Comparison of ENCODE assay signal across 24 cellular contexts in the genomic region with DNA sequence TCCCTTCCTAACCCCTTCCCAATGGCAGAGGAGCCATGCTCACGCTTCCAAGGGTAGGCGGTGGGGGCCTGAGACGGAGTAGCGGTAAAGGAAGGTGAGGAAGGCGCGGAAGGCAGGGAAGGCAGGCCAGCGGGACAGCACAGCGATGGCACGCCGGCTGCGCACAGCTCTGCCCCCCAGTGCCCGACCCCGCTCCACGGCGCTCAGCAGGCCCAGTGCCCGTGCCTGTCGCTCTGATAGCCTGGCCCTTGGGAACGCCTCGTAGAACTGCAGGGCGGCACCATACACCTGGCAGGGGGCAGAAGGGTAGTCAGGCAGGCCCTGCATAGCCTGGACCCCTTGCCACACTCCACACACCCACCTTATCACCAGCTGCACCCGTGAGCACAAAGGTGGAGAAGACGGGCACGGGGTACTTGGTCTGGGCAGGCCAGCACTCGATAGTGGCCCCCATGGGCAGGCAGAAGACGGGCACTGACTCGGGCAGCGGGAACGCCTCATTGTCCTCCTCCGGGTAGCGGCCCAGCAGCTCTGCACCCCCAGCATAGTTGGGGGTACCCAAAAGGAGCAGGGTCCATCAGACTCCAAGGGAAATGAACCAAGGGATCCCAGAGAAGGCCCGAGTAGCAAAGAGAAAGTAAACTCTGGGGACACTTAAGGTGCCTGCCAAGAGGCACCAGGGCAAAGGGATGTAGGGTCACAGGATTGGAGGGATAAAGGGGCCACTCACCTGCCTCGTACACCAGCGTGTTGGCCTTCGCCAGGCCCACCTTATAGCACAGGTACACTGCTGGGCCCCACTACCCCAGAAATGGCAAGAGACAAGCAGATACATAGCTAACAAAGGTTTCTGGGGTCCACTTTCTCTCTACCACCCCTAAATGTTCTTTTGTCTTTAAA. TPM values are rescaled to one million over a fixed set of nuclear protein-coding genes. Genes with fewer than 3 reads are reported as not detected.
A peak's percentile ranks its signal among the peaks of the same experiment; 100 is the strongest.
DNase-seq lines count a peak whose midpoint lies in the region; ATAC-seq, FAIRE-seq and TF ChIP-seq lines count a peak whose summit lies in the region.
"Had no signal": no experiment of that assay in that cellular context is flagged by ENCODE, and none has a peak within 500 bp of the region (broad histone marks: within the 10 kb centered on the region; RNA-seq: fewer than 3 reads in every experiment).

No MANE protein-coding gene starts in this region.

- no peak overlapping the region for H3K27ac ChIP-seq in small intestine (ENCODE audit: low read depth in 1 of 2, low read length in 1 of 2)

- no peaks in the 10 kb centered on the region for H3K27me3 ChIP-seq in small intestine (ENCODE audit: control insufficient read depth in 2 of 2, insufficient read depth in 2 of 2, low read length in 2 of 2)

- TF ChIP-seq CTCF in chondrocyte (IDR thresholded peaks at IDR 0.05), result no peak

- no peak overlapping the region for H3K4me3 Mint-ChIP-seq in stimulated activated naive CD8-positive, alpha-beta T cell treated with anti-CD3 and anti-CD28 coated beads, Interleukin-15, amount 100 ng/mL, for 72 hours
- H3K4me3 Mint-ChIP-seq in activated T-helper 17 cell treated with anti-CD3 and anti-CD28 coated beads, Interleukin-2, amount 50 U/mL, for 72 hours, result no peak overlapping the region
- peak overlapping the region; percentile 15 for H3K4me3 Mint-ChIP-seq in natural killer cell treated with Interleukin-12 subunit alpha and Interleukin-12 subunit beta and Interleukin-15 and Interleukin-18, amount 100 ng/mL, for 72 hours
- H3K4me3 Mint-ChIP-seq in chondrocyte (ENCODE audit: unreplicated experiment), result no peak overlapping the region
- H3K4me3 Mint-ChIP-seq: activated CD4-positive, alpha-beta memory T cell treated with anti-CD3 and anti-CD28 coated beads, Interleukin-2, amount 10 ng/mL, durations not matched to agents 7 days and 5 days; activated T-cell treated with anti-CD3 and anti-CD28 coated beads, Interleukin-2, amount 50 U/mL, for 4 hours had no signal

- no peaks in the 10 kb centered on the region for H3K4me1 ChIP-seq in small intestine (ENCODE audit: control insufficient read depth in 2 of 2, insufficient read depth in 1 of 2, low read depth in 1 of 2, low read length in 1 of 2)

- H3K36me3 ChIP-seq in small intestine (ENCODE audit: control insufficient read depth in 2 of 2, insufficient read depth in 2 of 2, low read length in 2 of 2), result peaks cover 4 to 15% of the 10 kb centered on the region in 2 donors

- H3K36me3 Mint-ChIP-seq in activated T-helper 17 cell treated with anti-CD3 and anti-CD28 coated beads, Interleukin-2, amount 50 U/mL, for 72 hours (ENCODE audit: low read depth), result peaks cover 88% of the 10 kb centered on the region
- H3K36me3 Mint-ChIP-seq in natural killer cell treated with Interleukin-12 subunit alpha and Interleukin-12 subunit beta and Interleukin-15 and Interleukin-18, amount 100 ng/mL, for 72 hours, result peaks cover 11% of the 10 kb centered on the region
- H3K36me3 Mint-ChIP-seq in chondrocyte (ENCODE audit: low read depth), result peaks cover 24% of the 10 kb centered on the region

- no peak for DNase-seq in stimulated activated naive CD8-positive, alpha-beta T cell treated with anti-CD3 and anti-CD28 coated beads, Interleukin-15, amount 100 ng/mL, for 72 hours
- DNase-seq in stimulated activated naive CD8-positive, alpha-beta T cell treated with anti-CD3 and anti-CD28 coated beads, Interleukin-15, Interleukin-2, amounts not matched to agents 100 U/mL and 50 U/mL, for 24 hours, result no peak
- DNase-seq in natural killer cell treated with Interleukin-12 subunit alpha and Interleukin-12 subunit beta and Interleukin-15 and Interleukin-18, amount 100 ng/mL, for 72 hours (ENCODE audit: low spot score), result no peak
- no peak for DNase-seq in small intestine
- DNase-seq in ureter (ENCODE audit: low spot score), result no peak
- DNase-seq in chondrocyte (ENCODE audit: low spot score), result no peak
- no peak for DNase-seq in GM03348 (ENCODE audit: low spot score)
- DNase-seq: activated CD4-positive, alpha-beta memory T cell treated with anti-CD3 and anti-CD28 coated beads, Interleukin-2, amount 10 ng/mL, durations not matched to agents 7 days and 5 days; activated T-cell treated with anti-CD3 and anti-CD28 coated beads, Interleukin-2, amount 50 U/mL, for 4 hours; DMS79; effector CD4-positive, alpha-beta T cell; foreskin melanocyte; islet precursor cell; Karpas-422; NCI-H1048; NCI-H187; NCI-H69; occipital lobe; RPMI8226 had no signal

- FAIRE-seq in small intestine (lab: Jason Lieb, UNC), result no peak
- FAIRE-seq: GM12878 had no signal

- no peaks in the 10 kb centered on the region for H3K9me3 Mint-ChIP-seq in stimulated activated naive CD8-positive, alpha-beta T cell treated with anti-CD3 and anti-CD28 coated beads, Interleukin-15, amount 100 ng/mL, for 72 hours
- H3K9me3 Mint-ChIP-seq in activated T-helper 17 cell treated with anti-CD3 and anti-CD28 coated beads, Interleukin-2, amount 50 U/mL, for 72 hours, result no peaks in the 10 kb centered on the region
- H3K9me3 Mint-ChIP-seq in natural killer cell treated with Interleukin-12 subunit alpha and Interleukin-12 subunit beta and Interleukin-15 and Interleukin-18, amount 100 ng/mL, for 72 hours, result no peaks in the 10 kb centered on the region
- H3K9me3 Mint-ChIP-seq in chondrocyte (ENCODE audit: low read depth), result no peaks in the 10 kb centered on the region
- H3K9me3 Mint-ChIP-seq: activated CD4-positive, alpha-beta memory T cell treated with anti-CD3 and anti-CD28 coated beads, Interleukin-2, amount 10 ng/mL, durations not matched to agents 7 days and 5 days; activated T-cell treated with anti-CD3 and anti-CD28 coated beads, Interleukin-2, amount 50 U/mL, for 4 hours had no signal

- H3K27ac Mint-ChIP-seq in stimulated activated naive CD8-positive, alpha-beta T cell treated with anti-CD3 and anti-CD28 coated beads, Interleukin-15, amount 100 ng/mL, for 72 hours, result peak overlapping the region; percentile 19 to 25
- H3K27ac Mint-ChIP-seq in activated T-helper 17 cell treated with anti-CD3 and anti-CD28 coated beads, Interleukin-2, amount 50 U/mL, for 72 hours, result peak overlapping the region; percentile 96
- H3K27ac Mint-ChIP-seq in natural killer cell treated with Interleukin-12 subunit alpha and Interleukin-12 subunit beta and Interleukin-15 and Interleukin-18, amount 100 ng/mL, for 72 hours, result peak overlapping the region in 1 of 2 donors; percentile 98
- H3K27ac Mint-ChIP-seq in chondrocyte (ENCODE audit: unreplicated experiment), result no peak overlapping the region

- WGBS in small intestine, 3 donors, result 93 to 94% (median 94%) methylated on average over 29 to 34 of the region's 34 CpGs

- H3K9me3 ChIP-seq in small intestine (ENCODE audit: control insufficient read depth, low read depth), result no peaks in the 10 kb centered on the region

- no peaks in the 10 kb centered on the region for H3K27me3 Mint-ChIP-seq in stimulated activated naive CD8-positive, alpha-beta T cell treated with anti-CD3 and anti-CD28 coated beads, Interleukin-15, amount 100 ng/mL, for 72 hours
- no peaks in the 10 kb centered on the region for H3K27me3 Mint-ChIP-seq in activated T-helper 17 cell treated with anti-CD3 and anti-CD28 coated beads, Interleukin-2, amount 50 U/mL, for 72 hours
- no peaks in the 10 kb centered on the region for H3K27me3 Mint-ChIP-seq in natural killer cell treated with Interleukin-12 subunit alpha and Interleukin-12 subunit beta and Interleukin-15 and Interleukin-18, amount 100 ng/mL, for 72 hours
- H3K27me3 Mint-ChIP-seq in chondrocyte (ENCODE audit: low read depth), result no peaks in the 10 kb centered on the region
- H3K27me3 Mint-ChIP-seq: activated CD4-positive, alpha-beta memory T cell treated with anti-CD3 and anti-CD28 coated beads, Interleukin-2, amount 10 ng/mL, durations not matched to agents 7 days and 5 days; activated naive CD8-positive, alpha-beta T cell had no signal

- H3K4me1 Mint-ChIP-seq in stimulated activated naive CD8-positive, alpha-beta T cell treated with anti-CD3 and anti-CD28 coated beads, Interleukin-15, amount 100 ng/mL, for 72 hours, result peaks cover 60% of the 10 kb centered on the region
- peaks cover 26% of the 10 kb centered on the region for H3K4me1 Mint-ChIP-seq in activated T-helper 17 cell treated with anti-CD3 and anti-CD28 coated beads, Interleukin-2, amount 50 U/mL, for 72 hours
- peaks cover 44 to 57% of the 10 kb centered on the region in 2 donors for H3K4me1 Mint-ChIP-seq in natural killer cell treated with Interleukin-12 subunit alpha and Interleukin-12 subunit beta and Interleukin-15 and Interleukin-18, amount 100 ng/mL, for 72 hours (ENCODE audit: low read depth in 2 of 2)
- peaks cover 17% of the 10 kb centered on the region for H3K4me1 Mint-ChIP-seq in chondrocyte (ENCODE audit: low read depth)

- no peak for ATAC-seq in stimulated activated naive CD8-positive, alpha-beta T cell treated with anti-CD3 and anti-CD28 coated beads, Interleukin-15, amount 100 ng/mL, for 72 hours
- no peak for ATAC-seq in stimulated activated naive CD8-positive, alpha-beta T cell treated with anti-CD3 and anti-CD28 coated beads, Interleukin-15, Interleukin-2, amounts not matched to agents 100 U/mL and 50 U/mL, for 24 hours
- no peak for ATAC-seq in activated T-helper 17 cell treated with anti-CD3 and anti-CD28 coated beads, Interleukin-2, amount 50 U/mL, for 72 hours (replicated peaks)
- no peak for ATAC-seq in natural killer cell treated with Interleukin-12 subunit alpha and Interleukin-12 subunit beta and Interleukin-15 and Interleukin-18, amount 100 ng/mL, for 72 hours
- ATAC-seq: activated T-cell treated with anti-CD3 and anti-CD28 coated beads, Interleukin-2, amount 50 U/mL, for 4 hours; GM12878; HCT116 had no signal

- no peak overlapping the region for H3K4me3 ChIP-seq in small intestine (ENCODE audit: low read depth in 1 of 2, low read length in 2 of 2)
- H3K4me3 ChIP-seq: GM12878, lung had no signal

RNA-seq across cellular contexts. Expression of a gene that starts 4.4 kb away (rescaled TPM):
- total RNA-seq in activated T-helper 17 cell treated with anti-CD3 and anti-CD28 coated beads, Interleukin-2, amount 50 U/mL, for 72 hours, result 100 to 1,000 TPM in 1 of 2 donors, 10 to 100 TPM in 1; 98.0 to 130 TPM
- total RNA-seq in natural killer cell treated with Interleukin-12 subunit alpha and Interleukin-12 subunit beta and Interleukin-15 and Interleukin-18, amount 100 ng/mL, for 72 hours, result 100 to 1,000 TPM; 161 to 205 TPM
- polyA plus RNA-seq in small intestine, result 10 to 100 TPM; 18.9 to 20.9 (median 19.7) TPM
- total RNA-seq in ureter (69.4 TPM), chondrocyte (32.1 to 36.7 TPM (median 36.2 TPM) in 3 replicates)

RNA-seq across cellular contexts. Expression of a gene that starts 16.3 kb away (rescaled TPM):
- total RNA-seq in activated T-helper 17 cell treated with anti-CD3 and anti-CD28 coated beads, Interleukin-2, amount 50 U/mL, for 72 hours, result 100 to 1,000 TPM in 1 of 2 donors, 10 to 100 TPM in 1; 84.9 to 131 TPM
- total RNA-seq in natural killer cell treated with Interleukin-12 subunit alpha and Interleukin-12 subunit beta and Interleukin-15 and Interleukin-18, amount 100 ng/mL, for 72 hours, result 100 to 1,000 TPM; 103 to 129 TPM
- polyA plus RNA-seq in small intestine, result 10 to 100 TPM; 21.7 to 49.4 (median 32.7) TPM
- total RNA-seq in ureter (32.7 TPM), chondrocyte (24.2 to 32.5 TPM (median 30.9 TPM) in 3 replicates)

RNA-seq across cellular contexts. Expression of a gene that starts 19.3 kb away (rescaled TPM):
- total RNA-seq in activated T-helper 17 cell treated with anti-CD3 and anti-CD28 coated beads, Interleukin-2, amount 50 U/mL, for 72 hours, result 10 to 100 TPM; 47.8 to 51.1 TPM
- total RNA-seq in natural killer cell treated with Interleukin-12 subunit alpha and Interleukin-12 subunit beta and Interleukin-15 and Interleukin-18, amount 100 ng/mL, for 72 hours, result 10 to 100 TPM; 58.5 to 76.6 TPM
- polyA plus RNA-seq in small intestine, result 1 to 10 TPM; 2.9 to 5.0 (median 3.0) TPM
- total RNA-seq in ureter, result 43.1 TPM
- total RNA-seq in chondrocyte, result 46.4 to 48.1 TPM (median 47.0 TPM) in 3 replicates

RNA-seq across cellular contexts. Expression of a gene that starts 21.3 kb away (rescaled TPM):
- 100 to 1,000 TPM; 109 to 117 TPM for total RNA-seq in activated T-helper 17 cell treated with anti-CD3 and anti-CD28 coated beads, Interleukin-2, amount 50 U/mL, for 72 hours
- total RNA-seq in natural killer cell treated with Interleukin-12 subunit alpha and Interleukin-12 subunit beta and Interleukin-15 and Interleukin-18, amount 100 ng/mL, for 72 hours, result 10 to 100 TPM; 65.6 to 74.2 TPM
- polyA plus RNA-seq in small intestine, result 10 to 100 TPM; 23.7 to 89.9 (median 40.8) TPM
- total RNA-seq in ureter (62.6 TPM), chondrocyte (83.5 to 87.8 TPM (median 85.6 TPM) in 3 replicates)

RNA-seq across cellular contexts. Expression of a gene that starts 25.6 kb away (rescaled TPM):
- 1 to 10 TPM; 7.4 to 9.3 TPM for total RNA-seq in activated T-helper 17 cell treated with anti-CD3 and anti-CD28 coated beads, Interleukin-2, amount 50 U/mL, for 72 hours
- total RNA-seq in natural killer cell treated with Interleukin-12 subunit alpha and Interleukin-12 subunit beta and Interleukin-15 and Interleukin-18, amount 100 ng/mL, for 72 hours, result 1 to 10 TPM; 4.5 to 6.1 TPM
- 10 to 100 TPM in 1 of 3 donors, 1 to 10 TPM in 2; 5.8 to 16.9 (median 6.5) TPM for polyA plus RNA-seq in small intestine
- total RNA-seq in ureter (13.9 TPM), chondrocyte (3.7 to 6.6 TPM (median 4.4 TPM) in 3 replicates)
